In genomic region chr17:34363183-34363661, GRCh38 we compare ENCODE assay signal across 1 cellular context.
A peak's percentile ranks its signal among the peaks of the same experiment; 100 is the strongest.
TF ChIP-seq lines count a peak whose summit lies in the region.

Gene CCL1 (minus strand): TSS chr17:34363233. CDS start chr17:34363161, 72 bp downstream.

TF ChIP-seq in GM12878, 131 proteins besides CTCF, POLR2A, EP300 and RAD21:
- TF ChIP-seq SREBF2 (IDR thresholded peaks at IDR 0.05; ENCODE audit: low read length) (no peak), SPI1 (IDR thresholded peaks at IDR 0.05; ENCODE audit: borderline replicate concordance, insufficient read depth, low read depth, low read length) (peak; percentile 15; the same call in 1 of the 2 replicates)
